In genomic region chr17:16380640-16381495, GRCh38 we compare ENCODE assay signal across 8 cellular contexts. TPM values are rescaled to one million over a fixed set of nuclear protein-coding genes. Genes with fewer than 3 reads are reported as not detected.
DNase-seq lines count a peak whose midpoint lies in the region; ATAC-seq and TF ChIP-seq lines count a peak whose summit lies in the region.

TSS of gene UBB (plus strand) at chr17:16381091. CDS start at chr17:16381908, 817 bp downstream.

- no peaks in the 10 kb centered on the region; the same call in 1 of the 2 replicates for H3K9me3 ChIP-seq in AG04450 (ENCODE audit: control insufficient read depth, insufficient read depth, low read length)

- H3K4me3 Mint-ChIP-seq in central memory CD8-positive, alpha-beta T cell, result peak within 1 kb of the TSS; percentile 93

- H3K27ac ChIP-seq in AG04450 (ENCODE audit: low read depth, low read length), result peak within 1 kb of the TSS; percentile 94

- H3K27ac Mint-ChIP-seq in central memory CD8-positive, alpha-beta T cell (ENCODE audit: low read depth), result peak within 1 kb of the TSS; percentile 99

- H3K27me3 Mint-ChIP-seq in central memory CD8-positive, alpha-beta T cell, result no peaks in the 10 kb centered on the region

- no peaks in the 10 kb centered on the region for H3K27me3 ChIP-seq in AG04450 (ENCODE audit: control insufficient read depth, insufficient read depth, low read length)

- peak within 1 kb of the TSS; percentile 87 for H3K4me3 ChIP-seq in AG04450 (ENCODE audit: low read depth, low read length)

- no peaks in the 10 kb centered on the region for H3K9me3 Mint-ChIP-seq in central memory CD8-positive, alpha-beta T cell

- TF ChIP-seq CTCF in AG04450 (IDR thresholded peaks at IDR 0.05; ENCODE audit: low read depth, low read length), result no peak

- CTCF ChIA-PET in AG04450 (lab: Charles Lee), result interaction anchor here (0.6 kb wide), 1 partner anchor 57 kb away, joined by 10 read pairs; no protein-coding TSS in a partner anchor

- DNase-seq in AG04450 (ENCODE audit: low read depth, low spot score) (peak; percentile 99), NCI-H345 (lab: John Stamatoyannopoulos, UW) (peak; percentile 95), islet precursor cell (peak; percentile 100)
- DNase-seq in activated CD4-positive, CD25-positive, alpha-beta regulatory T cell treated with anti-CD3 and anti-CD28 coated beads, Interleukin-2, amount 50 U/mL, for 16 hours (ENCODE audit: low read depth, low spot score), result peak; percentile 89
- DNase-seq in central memory CD8-positive, alpha-beta T cell (ENCODE audit: low spot score in 2 of 2), result peak; percentile 87 to 94
- DNase-seq in stimulated activated CD4-positive, alpha-beta T cell treated with anti-CD3 and anti-CD28 coated beads, Interleukin-12 subunit alpha, Interleukin-12 subunit beta, amount 100 ng/mL, for 48 hours (ENCODE audit: low read depth in 2 of 3, low spot score in 1 of 3), result peak; percentile 85 to 92 (median 91)

- peak; percentile 85 for ATAC-seq in GM18870 (IDR thresholded peaks at IDR 0.05; ENCODE audit: unreplicated experiment)
- peak; percentile 92 for ATAC-seq in HG03139 (IDR thresholded peaks at IDR 0.05; ENCODE audit: unreplicated experiment)
- peak; percentile 98 for ATAC-seq in central memory CD8-positive, alpha-beta T cell (replicated peaks; ENCODE audit: extremely low read depth, poor library complexity, severe bottlenecking)

- peaks cover 37% of the 10 kb centered on the region for H3K36me3 Mint-ChIP-seq in central memory CD8-positive, alpha-beta T cell (ENCODE audit: insufficient read depth)

- POLR2A ChIA-PET in AG04450 (lab: Yijun Ruan, JAX), result interaction anchor here (0.5 to 4.4 kb wide), 53 partner anchors 8 to 1455 kb away, joined by 3 to 102 read pairs (median 5); partner anchors contain the start of genes CENPV, LRRC75A, NCOR1 and PIGL

- H3K4me1 Mint-ChIP-seq in central memory CD8-positive, alpha-beta T cell, result peaks cover 45% of the 10 kb centered on the region

RNA-seq across cellular contexts. Expression of gene UBB, which starts in this region (rescaled TPM):
- polyA plus RNA-seq in AG04450 (2011; rRNA removed), result 1,944 and 3,172 TPM in 2 replicates
- 2,374 and 2,983 TPM in 2 replicates for polyA minus RNA-seq in AG04450 (2011; rRNA and poly(A)+ RNA removed)

Comparison
In these comparisons a context has a peak if more than half of its experiments do, and no peak if none do; other contexts are left out.
1. Peak in every context shown above with its lines: DNase-seq, ATAC-seq, H3K4me3 ChIP-seq and H3K27ac ChIP-seq.